ENCODE assay signal across 21 cellular contexts in the genomic region with DNA sequence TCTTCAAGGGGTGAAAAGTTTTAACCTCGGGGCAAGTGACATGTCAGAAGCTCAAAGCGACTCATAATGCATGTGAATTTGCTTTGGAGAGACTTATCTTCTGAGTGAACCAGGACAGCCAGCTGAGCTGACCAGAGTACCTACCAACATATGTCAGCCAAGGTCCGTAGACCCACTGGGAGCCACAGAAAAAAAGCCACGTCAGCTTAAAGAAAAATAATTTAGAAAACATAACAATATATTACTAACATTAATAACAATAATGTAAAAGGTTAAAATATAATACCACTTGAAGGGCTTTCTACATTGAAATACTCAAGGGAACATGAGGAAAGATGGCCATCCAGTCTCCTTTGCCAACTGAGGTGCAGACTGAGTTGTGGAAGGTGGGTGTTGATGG.
"Had no signal": no experiment of that assay in that cellular context is flagged by ENCODE, and none has a peak within 500 bp of the region (broad histone marks: within the 10 kb centered on the region; RNA-seq: fewer than 3 reads in every experiment).

No MANE protein-coding gene starts in this region.

- H3K4me1 Mint-ChIP-seq: mesothelial cell of epicardium, naive B cell had no signal

- H3K4me1 ChIP-seq: colonic mucosa, foreskin keratinocyte had no signal

- H3K4me3 Mint-ChIP-seq: dendritic cell treated with granulocyte-macrophage colony-stimulating factor and Interleukin-4, amounts not matched to agents 40 ng/mL and 50 ng/mL, for 4 days; mesothelial cell of epicardium had no signal

- ATAC-seq: foreskin keratinocyte, gastroesophageal sphincter, heart left ventricle, left cardiac atrium, left lung, left ventricle myocardium superior, lower lobe of right lung, mucosa of descending colon had no signal

- FAIRE-seq: endothelial cell of umbilical vein, frontal cortex, islet of Langerhans, keratinocyte had no signal

- DNase-seq: colonic mucosa; cortex of kidney; effector memory CD4-positive, alpha-beta T cell; foreskin keratinocyte; heart left ventricle; hippocampal formation; left cardiac atrium; left lung; left ventricle myocardium superior; lower lobe of right lung; mesenchymal stem cell; mucosa of descending colon; naive B cell had no signal

- H3K27ac ChIP-seq: colonic mucosa, esophagus muscularis mucosa, foreskin keratinocyte, gastroesophageal sphincter, heart left ventricle, left lung, lower lobe of right lung had no signal

- H3K9me3 Mint-ChIP-seq: dendritic cell treated with granulocyte-macrophage colony-stimulating factor and Interleukin-4, amounts not matched to agents 40 ng/mL and 50 ng/mL, for 4 days; mesothelial cell of epicardium; naive B cell had no signal

- H3K9me3 ChIP-seq: colonic mucosa, esophagus muscularis mucosa, gastroesophageal sphincter, heart left ventricle, left lung, lower lobe of right lung, mucosa of descending colon had no signal

- H3K4me3 ChIP-seq: colonic mucosa, esophagus muscularis mucosa, gastroesophageal sphincter, heart left ventricle, left lung, lower lobe of right lung, mucosa of descending colon had no signal

- H3K27me3 ChIP-seq: colonic mucosa, esophagus muscularis mucosa, foreskin keratinocyte, gastroesophageal sphincter, heart left ventricle, left lung had no signal

- H3K27ac Mint-ChIP-seq: dendritic cell treated with granulocyte-macrophage colony-stimulating factor and Interleukin-4, amounts not matched to agents 40 ng/mL and 50 ng/mL, for 4 days; mesothelial cell of epicardium had no signal
